8 cellular contexts compared by ENCODE assay signal in genomic region chr4:174318829-174319764, GRCh38. TPM values are rescaled to one million over a fixed set of nuclear protein-coding genes. Genes with fewer than 3 reads are reported as not detected.
A peak's percentile ranks its signal among the peaks of the same experiment; 100 is the strongest.
DNase-seq lines count a peak whose midpoint lies in the region; ATAC-seq, FAIRE-seq and TF ChIP-seq lines count a peak whose summit lies in the region.

No MANE protein-coding gene starts in this region.

- POLR2A ChIA-PET in HepG2 (lab: Yijun Ruan, JAX): no interaction called here

- H2AFZ ChIP-seq in HepG2 (ENCODE audit: low read length): no peak overlapping the region

- no peak overlapping the region for H3K9ac ChIP-seq in HepG2 (ENCODE audit: insufficient read depth, low read depth, low read length)

- TF ChIP-seq RAD21 in HepG2 (CRISPR knock-in tag; IDR thresholded peaks at IDR 0.05): 0 out of 2 replicates have a peak, but pooled peaks have one; percentile 33

- no peaks in the 10 kb centered on the region for H3K27me3 ChIP-seq in heart right ventricle
- H3K27me3 ChIP-seq in HepG2 (ENCODE audit: control insufficient read depth in 1 of 2, insufficient read depth in 2 of 2, low read length in 2 of 2): no peaks in the 10 kb centered on the region

- in situ Hi-C loops in astrocyte of the cerebellum (cut with HindIII; ENCODE audit: low sequenced_read_pairs) (no loop called here), HepG2 (cut with HindIII; ENCODE audit: extremely low pct_ligation_motif_present, low pct_unique_long_range_greater_than_20kb) (no loop called here)

- CTCF ChIA-PET in HepG2 (lab: Yijun Ruan, JAX; ENCODE audit: low intra/inter-chr PET ratio, low total read pairs): interaction anchor here (1.1 to 2.4 kb wide), 2 partner anchors 97 to 813 kb away, joined by 5 to 31 read pairs; no protein-coding TSS in a partner anchor

- no peak for ATAC-seq in heart right ventricle
- ATAC-seq in Right ventricle myocardium superior (ENCODE audit: poor library complexity): no peak
- no peak for ATAC-seq in HepG2
- no peak for ATAC-seq in GM19467 (IDR thresholded peaks at IDR 0.05; ENCODE audit: unreplicated experiment)
- ATAC-seq in GM18505 (IDR thresholded peaks at IDR 0.05; ENCODE audit: unreplicated experiment): no peak
- ATAC-seq in HG02884 (IDR thresholded peaks at IDR 0.05; ENCODE audit: unreplicated experiment): no peak

- no peaks in the 10 kb centered on the region for H3K4me1 ChIP-seq in heart right ventricle
- H3K4me1 ChIP-seq in HepG2 (ENCODE audit: insufficient read depth, low read length): no peaks in the 10 kb centered on the region

- intact Hi-C loops in heart right ventricle (cut with DNase I): loop anchor here in 8 of 10 donors (2.0 to 10.0 kb wide), 6 partner anchors 84 to 1004 kb away; no protein-coding TSS in a partner anchor
- intact Hi-C loops in Right ventricle myocardium superior (cut with DNase I): no loop called here
- intact Hi-C loops in HepG2 (cut with micrococcal nuclease; ENCODE audit: unreplicated experiment): loop anchor here (1.0 kb wide), 1 partner anchor 97 kb away; no protein-coding TSS in a partner anchor

- TF ChIP-seq CTCF in heart right ventricle (IDR thresholded peaks at IDR 0.05) (peak; percentile 40 to 80 (median 74)), astrocyte of the cerebellum (IDR thresholded peaks at IDR 0.05; ENCODE audit: low read depth, low read length, missing control alignments) (peak; percentile 39), HepG2 (CRISPR knock-in tag; IDR thresholded peaks at IDR 0.05) (peak; percentile 53)

- no peak overlapping the region for H3K27ac ChIP-seq in heart right ventricle
- H3K27ac ChIP-seq in HepG2 (ENCODE audit: extremely low read length, insufficient read depth, low read length): no peak overlapping the region

- TF ChIP-seq POLR2A in HepG2 (IDR thresholded peaks at IDR 0.05; ENCODE audit: insufficient read depth in 1 of 2, low read depth in 2 of 2, low read length in 2 of 2) (no peak), GM18505 (IDR thresholded peaks at IDR 0.05; ENCODE audit: borderline replicate concordance, extremely low read depth, insufficient read depth, insufficient read length) (no peak)

- H3K9me3 ChIP-seq in heart right ventricle: no peaks in the 10 kb centered on the region
- no peaks in the 10 kb centered on the region for H3K9me3 ChIP-seq in HepG2 (ENCODE audit: low read length)

- no peak for FAIRE-seq in HepG2 (lab: Jason Lieb, UNC)

- no peak overlapping the region for H3K4me2 ChIP-seq in HepG2 (ENCODE audit: low read depth, low read length)

- no TSS peak for BruUV-seq in HepG2 (replicated peaks; lab: Mats Ljungman, UMichigan)

- WGBS in heart right ventricle, 2 donors: 76 to 83% methylated on average over 8 of the region's 8 CpGs
- 73% methylated on average over 8 of the region's 8 CpGs for WGBS in HepG2 (ENCODE audit: low lambda C conversion rate)

- H3K79me2 ChIP-seq in HepG2 (ENCODE audit: insufficient read depth, low read length): no peaks in the 10 kb centered on the region

- peaks cover 0 to 47% (median 0%) of the 10 kb centered on the region in 9 donors for H3K36me3 ChIP-seq in heart right ventricle
- H3K36me3 ChIP-seq in HepG2 (replicated peaks in 1 of 2; ENCODE audit: control insufficient read depth in 1 of 2, insufficient read depth in 2 of 2, low read length in 2 of 2): peaks cover 2 to 3% of the 10 kb centered on the region in 2 experiments; a peak in 3 of 5 replicates

- no peaks in the 10 kb centered on the region for H4K20me1 ChIP-seq in HepG2 (ENCODE audit: insufficient read depth, low read length)

- DNase-seq in heart right ventricle (no peak), Right ventricle myocardium superior (no peak), Kasumi-1 (lab: John Stamatoyannopoulos, UW) (peak; percentile 42 to 57), astrocyte of the cerebellum (ENCODE audit: low read depth) (no peak), HepG2 (ENCODE audit: low spot score) (peak; percentile 31)

- TF ChIP-seq EP300 in HepG2 (IDR thresholded peaks at IDR 0.05; ENCODE audit: low read depth in 2 of 2, low read length in 2 of 2): no peak
- TF ChIP-seq EP300 in HepG2 (CRISPR knock-in tag; IDR thresholded peaks at IDR 0.05; ENCODE audit: borderline replicate concordance): no peak

- H3K4me3 ChIP-seq in heart right ventricle: no peak overlapping the region
- no peak overlapping the region for H3K4me3 ChIP-seq in astrocyte of the cerebellum (ENCODE audit: low read depth, low read length)
- H3K4me3 ChIP-seq in HepG2 (replicated peaks in 1 of 3; ENCODE audit: insufficient read depth in 1 of 3, low read depth in 2 of 3, low read length in 3 of 3): no peak overlapping the region

RNA-seq across cellular contexts. Expression of gene CEP44, which starts 35.4 kb away (rescaled TPM):
- 10 to 100 TPM in 9 of 10 donors, 1 to 10 TPM in 1; 8.9 to 16.1 (median 12.4) TPM for total RNA-seq in heart right ventricle
- 10 to 100 TPM in 1 of 2 donors, 1 to 10 TPM in 1; 3.9 to 12.9 TPM for polyA plus RNA-seq in heart right ventricle
- 9.3 TPM for total RNA-seq in Right ventricle myocardium superior
- 11.9 and 13.3 TPM in 2 replicates for total RNA-seq in HepG2 (2016; rRNA removed; fragmentation: Illumina TruSeq; extraction: Trizol)
- 1.4 and 2.3 TPM in 2 replicates for total RNA-seq in HepG2 (2016; cell fraction: cytosol; rRNA removed; fragmentation: Illumina TruSeq; extraction: Trizol; ENCODE audit: low read depth)
- 11.2 and 18.1 TPM in 2 replicates for total RNA-seq in HepG2 (2016; cell fraction: insoluble cytoplasmic fraction; rRNA removed; fragmentation: Illumina TruSeq; extraction: Trizol)
- 3.9 and 5.3 TPM in 2 replicates for total RNA-seq in HepG2 (2016; cell fraction: membrane; rRNA removed; fragmentation: Illumina TruSeq; extraction: Trizol)
- total RNA-seq in HepG2 (2016; cell fraction: nucleus; rRNA removed; fragmentation: Illumina TruSeq; extraction: Trizol): 14.5 and 17.5 TPM in 2 replicates
- polyA plus RNA-seq in HepG2 (2011; rRNA removed): 4.9 and 5.5 TPM in 2 replicates
- 1.9 and 3.0 TPM in 2 replicates for polyA plus RNA-seq in HepG2 (2011; cell fraction: cytosol; rRNA removed)
- polyA plus RNA-seq in HepG2 (2011; cell fraction: nucleus; rRNA removed): 4.4 and 6.3 TPM in 2 replicates
- 6.9 and 7.1 TPM in 2 replicates for polyA plus RNA-seq in HepG2 (2012)
- polyA plus RNA-seq in HepG2 (2016; cell fraction: cytosol; fragmentation: Illumina TruSeq; extraction: Trizol; ENCODE audit: low read depth): 0.22 and 0.40 TPM in 2 replicates
- polyA plus RNA-seq in HepG2 (2016; cell fraction: insoluble cytoplasmic fraction; fragmentation: Illumina TruSeq; extraction: Trizol; ENCODE audit: low read depth): 6.8 and 8.4 TPM in 2 replicates
- polyA plus RNA-seq in HepG2 (2016; cell fraction: membrane; fragmentation: Illumina TruSeq; extraction: Trizol; ENCODE audit: low read depth): 0.85 and 1.0 TPM in 2 replicates
- polyA plus RNA-seq in HepG2 (2016; cell fraction: nucleus; fragmentation: Illumina TruSeq; extraction: Trizol; ENCODE audit: insufficient read depth, low read depth): 12.3 and 12.9 TPM in 2 replicates
- polyA minus RNA-seq in HepG2 (2011; rRNA and poly(A)+ RNA removed; ENCODE audit: low replicate concordance): 3.1 and 15.7 TPM in 2 replicates
- polyA minus RNA-seq in HepG2 (2011; cell fraction: cytosol; rRNA and poly(A)+ RNA removed): 5.1 and 5.7 TPM in 2 replicates
- 21.4 and 25.0 TPM in 2 replicates for polyA minus RNA-seq in HepG2 (2011; cell fraction: nucleus; rRNA and poly(A)+ RNA removed)

RNA-seq across cellular contexts. Expression of gene FBXO8, which starts 35.6 kb away (rescaled TPM):
- total RNA-seq in heart right ventricle (10 to 100 TPM; 22.2 to 40.0 (median 29.4) TPM), Right ventricle myocardium superior (27.5 TPM), HepG2 (2016; rRNA removed; fragmentation: Illumina TruSeq; extraction: Trizol) (11.7 and 18.6 TPM in 2 replicates)
- polyA plus RNA-seq in heart right ventricle (10 to 100 TPM; 18.3 to 19.1 TPM), HepG2 (2011; rRNA removed) (11.0 and 15.2 TPM in 2 replicates)
- 3.1 and 3.2 TPM in 2 replicates for total RNA-seq in HepG2 (2016; cell fraction: cytosol; rRNA removed; fragmentation: Illumina TruSeq; extraction: Trizol; ENCODE audit: low read depth)
- 10.9 and 16.2 TPM in 2 replicates for total RNA-seq in HepG2 (2016; cell fraction: insoluble cytoplasmic fraction; rRNA removed; fragmentation: Illumina TruSeq; extraction: Trizol)
- 6.2 and 6.9 TPM in 2 replicates for total RNA-seq in HepG2 (2016; cell fraction: membrane; rRNA removed; fragmentation: Illumina TruSeq; extraction: Trizol)
- total RNA-seq in HepG2 (2016; cell fraction: nucleus; rRNA removed; fragmentation: Illumina TruSeq; extraction: Trizol): 6.1 and 7.7 TPM in 2 replicates
- 9.2 and 11.0 TPM in 2 replicates for polyA plus RNA-seq in HepG2 (2011; cell fraction: cytosol; rRNA removed)
- polyA plus RNA-seq in HepG2 (2011; cell fraction: nucleus; rRNA removed): 4.2 and 4.3 TPM in 2 replicates
- 8.7 and 10.7 TPM in 2 replicates for polyA plus RNA-seq in HepG2 (2012)
- polyA plus RNA-seq in HepG2 (2016; cell fraction: cytosol; fragmentation: Illumina TruSeq; extraction: Trizol; ENCODE audit: low read depth): 0.85 and 1.3 TPM in 2 replicates
- polyA plus RNA-seq in HepG2 (2016; cell fraction: insoluble cytoplasmic fraction; fragmentation: Illumina TruSeq; extraction: Trizol; ENCODE audit: low read depth): 10.4 and 16.6 TPM in 2 replicates
- 2.1 and 2.8 TPM in 2 replicates for polyA plus RNA-seq in HepG2 (2016; cell fraction: membrane; fragmentation: Illumina TruSeq; extraction: Trizol; ENCODE audit: low read depth)
- 6.7 and 6.9 TPM in 2 replicates for polyA plus RNA-seq in HepG2 (2016; cell fraction: nucleus; fragmentation: Illumina TruSeq; extraction: Trizol; ENCODE audit: insufficient read depth, low read depth)
- polyA minus RNA-seq in HepG2 (2011; rRNA and poly(A)+ RNA removed; ENCODE audit: low replicate concordance): 16.6 and 18.4 TPM in 2 replicates
- 7.9 and 8.5 TPM in 2 replicates for polyA minus RNA-seq in HepG2 (2011; cell fraction: cytosol; rRNA and poly(A)+ RNA removed)
- polyA minus RNA-seq in HepG2 (2011; cell fraction: nucleus; rRNA and poly(A)+ RNA removed): 31.1 and 34.4 TPM in 2 replicates

Comparison
In these comparisons a context has a peak if more than half of its experiments do, and no peak if none do; other contexts are left out.
1. DNase-seq: peak in Kasumi-1 (2 of 2) and HepG2 (single experiment); none in heart right ventricle (0 of 2), Right ventricle myocardium superior (single experiment) and astrocyte of the cerebellum (single experiment).
2. Peak in every context shown above with its lines, with median percentiles within 50 percentile points of each other: CTCF ChIP-seq.